8 cellular contexts compared by ENCODE assay signal in the genomic region with DNA sequence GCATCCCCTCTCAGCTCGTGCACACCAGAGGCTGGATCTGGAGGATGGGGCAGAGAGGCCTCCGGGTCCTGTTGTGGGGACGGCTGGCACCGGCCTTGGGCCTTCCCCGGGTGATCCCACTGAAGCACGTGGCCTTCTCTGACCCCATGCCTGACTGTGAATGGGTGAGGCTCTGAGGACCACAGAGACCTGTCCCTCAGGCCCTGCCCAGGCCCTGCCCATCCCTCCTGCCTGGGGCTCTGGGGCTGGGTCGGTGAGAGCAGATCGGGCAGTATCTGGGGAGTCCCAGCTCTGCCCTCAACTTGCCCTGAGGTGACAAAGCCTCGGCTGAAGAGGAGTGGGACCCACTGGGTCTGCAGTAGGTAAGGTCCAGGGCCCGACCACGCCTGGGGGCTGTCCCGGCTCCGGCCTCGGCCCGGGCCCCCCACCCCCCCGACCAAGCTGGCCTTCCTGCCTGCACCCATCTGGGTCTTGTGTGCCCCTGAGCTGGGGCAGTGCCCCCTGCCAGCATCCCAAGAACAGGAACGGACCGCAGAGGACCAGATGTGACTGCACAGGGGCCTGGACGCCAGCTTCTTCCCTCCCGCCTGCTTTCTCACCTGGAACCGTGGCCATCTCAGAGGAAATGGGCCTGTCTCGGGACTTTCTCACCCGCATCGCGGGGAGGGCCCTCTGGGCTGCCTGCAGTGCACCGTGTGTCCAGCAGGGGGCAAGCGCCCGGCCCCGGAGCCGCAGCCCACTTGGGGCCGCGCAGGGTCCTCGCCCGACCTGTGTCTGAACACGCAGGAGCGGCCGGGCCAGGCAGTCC.
DNase-seq lines count a peak whose midpoint lies in the region; ATAC-seq, FAIRE-seq and TF ChIP-seq lines count a peak whose summit lies in the region.
"Not testable (repeated sequence)": the region's sequence is repeated elsewhere in the genome, so short reads cannot be mapped to it uniquely, and the experiment has no call there.

No MANE protein-coding gene starts in this region.

- not testable (repeated sequence) for TF ChIP-seq RAD21 in SK-N-SH (IDR thresholded peaks at IDR 0.05; ENCODE audit: low read length)

- H3K4me2 ChIP-seq in SK-N-SH: not testable (repeated sequence)

- H3K27ac Mint-ChIP-seq in nephron progenitor cell: not testable (repeated sequence)

- not testable (repeated sequence) for TF ChIP-seq EP300 in SK-N-SH (IDR thresholded peaks at IDR 0.05; ENCODE audit: borderline replicate concordance in 1 of 2, low read depth in 1 of 2, low read length in 1 of 2)

- not testable (repeated sequence) for H3K4me1 ChIP-seq in ES-I3 (ENCODE audit: insufficient read depth, low read length); SK-N-SH (ENCODE audit: control insufficient read depth in 1 of 2, insufficient read depth in 2 of 2, low read depth in 1 of 2, low read length in 1 of 2); body of pancreas; cardiac muscle cell (ENCODE audit: low read depth)

- H3K4me3 Mint-ChIP-seq in nephron progenitor cell: not testable (repeated sequence)

- H2AFZ ChIP-seq in SK-N-SH (ENCODE audit: low read depth): not testable (repeated sequence)

- intact Hi-C loops in body of pancreas (cut with DNase I): not testable (repeated sequence)

- H4K20me1 ChIP-seq in SK-N-SH (ENCODE audit: insufficient read depth): not testable (repeated sequence)

- H3K4me3 ChIP-seq in SK-N-SH (ENCODE audit: low read depth in 2 of 2, low read length in 1 of 2); body of pancreas; cardiac muscle cell: not testable (repeated sequence)

- not testable (repeated sequence) for H3K27ac ChIP-seq in SK-N-SH (ENCODE audit: low read depth in 2 of 2, low read length in 1 of 2); body of pancreas; cardiac muscle cell

- peak overlapping the region; percentile 15; the same call in 1 of the 2 replicates for H3K9ac ChIP-seq in ES-I3 (ENCODE audit: low read depth, low read length)
- not testable (repeated sequence) for H3K9ac ChIP-seq in SK-N-SH

- CTCF ChIA-PET in SK-N-SH (lab: Yijun Ruan, JAX): not testable (repeated sequence)

- not testable (repeated sequence) for H3K36me3 ChIP-seq in ES-I3 (ENCODE audit: insufficient read depth, low read length); SK-N-SH (replicated peaks in 1 of 2; ENCODE audit: control insufficient read depth in 1 of 2, insufficient read depth in 2 of 2, low read length in 1 of 2); body of pancreas (replicated peaks in 1 of 2; ENCODE audit: insufficient read depth in 1 of 2, low read depth in 2 of 2); cardiac muscle cell

- H3K9me3 ChIP-seq in ES-I3 (ENCODE audit: control insufficient read depth, insufficient read depth, low read length); SK-N-SH; body of pancreas; cardiac muscle cell (ENCODE audit: low read depth): not testable (repeated sequence)

- TF ChIP-seq CTCF in SK-N-SH (IDR thresholded peaks at IDR 0.05): peak; percentile 49
- TF ChIP-seq CTCF in body of pancreas (IDR thresholded peaks at IDR 0.05): peak in 4 of 7 experiments; percentile 11 to 40 (median 24)
- TF ChIP-seq CTCF in cardiac muscle cell (IDR thresholded peaks at IDR 0.05; ENCODE audit: low read depth, low read length): peak; percentile 7
- TF ChIP-seq CTCF in nephron progenitor cell (IDR thresholded peaks at IDR 0.05): peak; percentile 77

- H3K79me2 ChIP-seq in SK-N-SH (ENCODE audit: insufficient read depth): not testable (repeated sequence)

- not testable (repeated sequence) for H3K9me3 Mint-ChIP-seq in nephron progenitor cell

- H3K36me3 Mint-ChIP-seq in nephron progenitor cell (ENCODE audit: low read depth): not testable (repeated sequence)

- not testable (repeated sequence) for TF ChIP-seq POLR2A in body of pancreas (IDR thresholded peaks at IDR 0.05)

- POLR2A ChIA-PET in SK-N-SH (lab: Yijun Ruan, JAX): not testable (repeated sequence)

- H3F3A ChIP-seq in SK-N-SH (replicated peaks; ENCODE audit: insufficient read depth): not testable (repeated sequence)

- peak; percentile 97 for FAIRE-seq in urothelium cell line (lab: Jason Lieb, UNC)

- H3K27me3 ChIP-seq in SK-N-SH (ENCODE audit: insufficient read depth); body of pancreas; cardiac muscle cell: not testable (repeated sequence)

- H3K27me3 Mint-ChIP-seq in nephron progenitor cell (ENCODE audit: low read depth, poor library complexity): not testable (repeated sequence)

- DNase-seq in SK-N-SH (peak; percentile 49), nephron progenitor cell (peak; percentile 57), urothelium cell line (ENCODE audit: low spot score) (peak; percentile 39)
- DNase-seq in body of pancreas; cardiac muscle cell (ENCODE audit: low read depth in 1 of 2, low spot score in 1 of 2): not testable (repeated sequence)

- peak; percentile 71 for ATAC-seq in GM21515 (IDR thresholded peaks at IDR 0.05; ENCODE audit: unreplicated experiment)
- ATAC-seq in HG03565 (IDR thresholded peaks at IDR 0.05; ENCODE audit: unreplicated experiment): peak; percentile 87
- peak; percentile 38 for ATAC-seq in body of pancreas

- WGBS in SK-N-SH (ENCODE audit: low lambda C conversion rate): 75% methylated on average over 8 of the region's 37 CpGs
- 69 to 77% methylated on average over 21 to 32 of the region's 37 CpGs for whole genome bisulfite sequencing in body of pancreas, 2 donors

- H3K4me1 Mint-ChIP-seq in nephron progenitor cell: not testable (repeated sequence)

- not testable (repeated sequence) for H3K9me2 ChIP-seq in SK-N-SH

Comparison
In these comparisons a context has a peak if more than half of its experiments do, and no peak if none do; other contexts are left out.
1. CTCF ChIP-seq: peak in every context shown above with its lines; median percentile 77 in nephron progenitor cell; 49 in SK-N-SH; 24 in body of pancreas; 7 in cardiac muscle cell.